In the genomic region with DNA sequence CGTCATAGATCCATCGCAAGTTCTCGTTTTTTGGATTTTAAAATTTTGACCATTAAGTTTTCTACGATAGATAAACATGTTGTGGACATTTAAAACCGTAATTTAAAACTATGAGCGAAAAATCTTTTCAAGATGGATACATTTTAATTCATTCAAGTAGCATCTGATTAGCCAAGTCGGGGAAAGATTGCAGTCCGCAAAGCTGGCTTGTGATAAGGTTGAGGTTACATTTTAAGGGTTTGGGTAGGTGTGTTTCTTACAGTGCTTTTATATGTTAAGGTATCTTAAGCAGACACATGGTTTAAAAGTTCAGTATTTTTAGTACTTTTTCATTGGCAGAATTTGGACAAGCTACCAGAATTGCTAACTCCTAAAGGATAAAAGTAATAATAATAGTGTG, we compare ENCODE assay signal across 8 cellular contexts. TPM values are rescaled to one million over a fixed set of nuclear protein-coding genes. Genes with fewer than 3 reads are reported as not detected.
DNase-seq lines count a peak whose midpoint lies in the region; ATAC-seq and TF ChIP-seq lines count a peak whose summit lies in the region.

No MANE protein-coding gene starts in this region.

- H3K9me3 Mint-ChIP-seq in naive thymus-derived CD8-positive, alpha-beta T cell: peaks cover 0 to 2% (median 0%) of the 10 kb centered on the region in 9 donors

- POLR2A ChIA-PET in naive thymus-derived CD8-positive, alpha-beta T cell (lab: Charles Lee): interaction anchor here (1.6 to 8.9 kb wide), 4 partner anchors 9 to 62 kb away, joined by 5 to 142 read pairs (median 49); partner anchors contain the start of genes ACAT2, MRPL18, SOD2 and TCP1

- H3K36me3 Mint-ChIP-seq in naive thymus-derived CD8-positive, alpha-beta T cell: peaks cover 0 to 23% (median 3%) of the 10 kb centered on the region in 3 donors

- TF ChIP-seq POLR2A in NB4 (IDR thresholded peaks at IDR 0.05; ENCODE audit: extremely low read depth, insufficient read length): no peak

- peaks cover 0 to 2% (median 0%) of the 10 kb centered on the region in 5 donors for H3K27me3 Mint-ChIP-seq in naive thymus-derived CD8-positive, alpha-beta T cell

- peak; percentile 19 for DNase-seq in CD1c-positive myeloid dendritic cell (ENCODE audit: extremely low spot score)
- no peak for DNase-seq in NB4 (ENCODE audit: low read depth)
- peak; percentile 38 for DNase-seq in dermis blood vessel endothelial cell
- DNase-seq in naive thymus-derived CD8-positive, alpha-beta T cell: no peak
- no peak for DNase-seq in NCI-H146 (lab: John Stamatoyannopoulos, UW)

- no peak for ATAC-seq in naive thymus-derived CD8-positive, alpha-beta T cell
- ATAC-seq in HG03460 (IDR thresholded peaks at IDR 0.05; ENCODE audit: unreplicated experiment): no peak
- ATAC-seq in GM21717 (IDR thresholded peaks at IDR 0.05; ENCODE audit: unreplicated experiment): no peak
- no peak for ATAC-seq in HG03108 (IDR thresholded peaks at IDR 0.05; ENCODE audit: unreplicated experiment)

- H3K4me3 Mint-ChIP-seq in naive thymus-derived CD8-positive, alpha-beta T cell: peak overlapping the region; percentile 82 to 94 (median 90)

- TF ChIP-seq CTCF in NB4 (IDR thresholded peaks at IDR 0.05; ENCODE audit: low read depth, low read length): no peak

- H3K27ac Mint-ChIP-seq in naive thymus-derived CD8-positive, alpha-beta T cell: peak overlapping the region; percentile 81 to 99 (median 93)

- H3K4me3 ChIP-seq in NB4 (ENCODE audit: low read depth, low read length): peak overlapping the region; percentile 83

- H3K4me1 Mint-ChIP-seq in naive thymus-derived CD8-positive, alpha-beta T cell: peaks cover 20 to 71% (median 59%) of the 10 kb centered on the region in 4 donors

RNA-seq across cellular contexts. Expression of gene WTAP, which starts 1.2 kb away (rescaled TPM):
- 96.4 and 131 TPM in 2 replicates for total RNA-seq in dermis blood vessel endothelial cell
- 100 to 1,000 TPM; 156 to 159 TPM for total RNA-seq in naive thymus-derived CD8-positive, alpha-beta T cell
- polyA plus RNA-seq in naive thymus-derived CD8-positive, alpha-beta T cell: 100 to 1,000 TPM; 104 to 128 (median 122) TPM

RNA-seq across cellular contexts. Expression of gene ACAT2, which starts 33.3 kb away (rescaled TPM):
- total RNA-seq in dermis blood vessel endothelial cell: 40.2 and 81.4 TPM in 2 replicates
- 10 to 100 TPM; 30.6 to 30.9 TPM for total RNA-seq in naive thymus-derived CD8-positive, alpha-beta T cell
- polyA plus RNA-seq in naive thymus-derived CD8-positive, alpha-beta T cell: 10 to 100 TPM; 29.4 to 38.8 (median 38.2) TPM

RNA-seq across cellular contexts. Expression of gene SOD2, which starts 35.5 kb away (rescaled TPM):
- total RNA-seq in dermis blood vessel endothelial cell: 274 and 891 TPM in 2 replicates
- total RNA-seq in naive thymus-derived CD8-positive, alpha-beta T cell: 10 to 100 TPM; 83.4 to 86.5 TPM
- polyA plus RNA-seq in naive thymus-derived CD8-positive, alpha-beta T cell: 10 to 100 TPM; 80.5 to 92.0 (median 90.0) TPM

Comparison
In these comparisons a context has a peak if more than half of its experiments do, and no peak if none do; other contexts are left out.
1. DNase-seq: peak in CD1c-positive myeloid dendritic cell (single experiment) and dermis blood vessel endothelial cell (single experiment); none in NB4 (single experiment), naive thymus-derived CD8-positive, alpha-beta T cell (0 of 10) and NCI-H146 (single experiment).